In genomic region chr7:138237995-138238394, GRCh38 we compare ENCODE assay signal across 1 cellular context.
A peak's percentile ranks its signal among the peaks of the same experiment; 100 is the strongest.
TF ChIP-seq lines count a peak whose summit lies in the region.

No MANE protein-coding gene starts in this region.

TF ChIP-seq in HepG2, 621 proteins besides CTCF, POLR2A, EP300 and RAD21 (continued from another document and continues in another):
- TF ChIP-seq AHDC1 (CRISPR knock-in tag; IDR thresholded peaks at IDR 0.05; ENCODE audit: borderline replicate concordance): peak; percentile 56; the same call in 1 of the 2 replicates
- peak; percentile 93 for TF ChIP-seq CEBPG (CRISPR knock-in tag; IDR thresholded peaks at IDR 0.05)
- TF ChIP-seq NR3C1 (CRISPR knock-in tag; IDR thresholded peaks at IDR 0.05): no peak
- TF ChIP-seq TRIM24 (CRISPR knock-in tag; IDR thresholded peaks at IDR 0.05): peak; percentile 90
- no peak for TF ChIP-seq DR1 (CRISPR knock-in tag; IDR thresholded peaks at IDR 0.05)
- peak; percentile 79 for TF ChIP-seq MED1 (CRISPR knock-in tag; IDR thresholded peaks at IDR 0.05)
- TF ChIP-seq, protein P1, sequence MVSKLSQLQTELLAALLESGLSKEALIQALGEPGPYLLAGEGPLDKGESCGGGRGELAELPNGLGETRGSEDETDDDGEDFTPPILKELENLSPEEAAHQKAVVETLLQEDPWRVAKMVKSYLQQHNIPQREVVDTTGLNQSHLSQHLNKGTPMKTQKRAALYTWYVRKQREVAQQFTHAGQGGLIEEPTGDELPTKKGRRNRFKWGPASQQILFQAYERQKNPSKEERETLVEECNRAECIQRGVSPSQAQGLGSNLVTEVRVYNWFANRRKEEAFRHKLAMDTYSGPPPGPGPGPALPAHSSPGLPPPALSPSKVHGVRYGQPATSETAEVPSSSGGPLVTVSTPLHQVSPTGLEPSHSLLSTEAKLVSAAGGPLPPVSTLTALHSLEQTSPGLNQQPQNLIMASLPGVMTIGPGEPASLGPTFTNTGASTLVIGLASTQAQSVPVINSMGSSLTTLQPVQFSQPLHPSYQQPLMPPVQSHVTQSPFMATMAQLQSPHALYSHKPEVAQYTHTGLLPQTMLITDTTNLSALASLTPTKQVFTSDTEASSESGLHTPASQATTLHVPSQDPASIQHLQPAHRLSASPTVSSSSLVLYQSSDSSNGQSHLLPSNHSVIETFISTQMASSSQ (IDR thresholded peaks at IDR 0.05; ENCODE audit: low read depth): 0 out of 2 replicates have a peak, but pooled peaks have one; percentile 31
- TF ChIP-seq, protein P1 (CRISPR knock-in tag; IDR thresholded peaks at IDR 0.05; ENCODE audit: borderline replicate concordance): no peak
- peak in 1 of 2 experiments; percentile 46; a peak in 2 of 4 replicates for TF ChIP-seq ATF4 (CRISPR knock-in tag; IDR thresholded peaks at IDR 0.05)
- no peak for TF ChIP-seq RCOR2 (CRISPR knock-in tag; IDR thresholded peaks at IDR 0.05)
- peak; percentile 60 for TF ChIP-seq TCF7 (IDR thresholded peaks at IDR 0.05; ENCODE audit: low read depth)
- peak; percentile 84 for TF ChIP-seq FOXO1 (CRISPR knock-in tag; IDR thresholded peaks at IDR 0.05)
- TF ChIP-seq ZNF784 (CRISPR knock-in tag; IDR thresholded peaks at IDR 0.05; ENCODE audit: borderline replicate concordance): peak; percentile 47; the same call in 1 of the 2 replicates
- peak; percentile 37; the same call in 1 of the 2 replicates for TF ChIP-seq FOXK1 (CRISPR knock-in tag; IDR thresholded peaks at IDR 0.05; ENCODE audit: borderline replicate concordance, low read depth)
- TF ChIP-seq ZNF350 (CRISPR knock-in tag; IDR thresholded peaks at IDR 0.05; ENCODE audit: borderline replicate concordance, low read depth): no peak
- TF ChIP-seq POGK (CRISPR knock-in tag; conservative IDR thresholded peaks at IDR 0.05): 0 out of 2 replicates have a peak, but pooled peaks have one; percentile 63
- 0 out of 2 replicates have a peak, but pooled peaks have one; percentile 56 for TF ChIP-seq ZSCAN9 (CRISPR knock-in tag; IDR thresholded peaks at IDR 0.05; ENCODE audit: borderline replicate concordance)
- TF ChIP-seq ZBTB43 (CRISPR knock-in tag; conservative IDR thresholded peaks at IDR 0.05): 0 out of 2 replicates have a peak, but pooled peaks have one; percentile 34
- TF ChIP-seq ZMYM4 (CRISPR knock-in tag; IDR thresholded peaks at IDR 0.05): peak; percentile 93
- TF ChIP-seq CEBPB (IDR thresholded peaks at IDR 0.05; ENCODE audit: borderline replicate concordance, low read depth, low read length): peak; percentile 94
- TF ChIP-seq ZGPAT (CRISPR knock-in tag; IDR thresholded peaks at IDR 0.05): peak; percentile 40; the same call in 1 of the 2 replicates
- no peak for TF ChIP-seq IRF9 (CRISPR knock-in tag; IDR thresholded peaks at IDR 0.05; ENCODE audit: borderline replicate concordance)
- TF ChIP-seq STAG1 (CRISPR knock-in tag; IDR thresholded peaks at IDR 0.05): no peak
- peak; percentile 39; the same call in 1 of the 2 replicates for TF ChIP-seq CREM (IDR thresholded peaks at IDR 0.05)
- no peak for TF ChIP-seq CREM (CRISPR knock-in tag; IDR thresholded peaks at IDR 0.05)
- peak; percentile 32; the same call in 1 of the 2 replicates for TF ChIP-seq RARA (CRISPR knock-in tag; IDR thresholded peaks at IDR 0.05)
- peak; percentile 97 for TF ChIP-seq ZNF644 (CRISPR knock-in tag; IDR thresholded peaks at IDR 0.05; ENCODE audit: low read depth)
- TF ChIP-seq PAF1 (CRISPR knock-in tag; IDR thresholded peaks at IDR 0.05): no peak
- TF ChIP-seq NFAT5 (CRISPR knock-in tag; IDR thresholded peaks at IDR 0.05): no peak
- peak; percentile 56; the same call in 1 of the 2 replicates for TF ChIP-seq HOXA3 (CRISPR knock-in tag; IDR thresholded peaks at IDR 0.05)
- TF ChIP-seq TBX2 (CRISPR knock-in tag; IDR thresholded peaks at IDR 0.05; ENCODE audit: borderline replicate concordance): 0 out of 2 replicates have a peak, but pooled peaks have one; percentile 27
- TF ChIP-seq CREB1 (IDR thresholded peaks at IDR 0.05): no peak
- peak; percentile 17; the same call in 1 of the 2 replicates for TF ChIP-seq CREB1 (CRISPR knock-in tag; IDR thresholded peaks at IDR 0.05)
- TF ChIP-seq SRSF9 (IDR thresholded peaks at IDR 0.05; ENCODE audit: borderline replicate concordance, insufficient read depth, low read depth, low read length, poor library complexity, severe bottlenecking): no peak
